In genomic region chr2:156704612-156705011, GRCh38 we compare ENCODE assay signal across 20 cellular contexts.
"Had no signal": no experiment of that assay in that cellular context is flagged by ENCODE, and none has a peak within 500 bp of the region (broad histone marks: within the 10 kb centered on the region; RNA-seq: fewer than 3 reads in every experiment).

No MANE protein-coding gene starts in this region.

- H3K4me1 ChIP-seq: ascending aorta, neural progenitor cell, pancreas had no signal

- H3K4me3 Mint-ChIP-seq: activated T-helper 17 cell treated with anti-CD3 and anti-CD28 coated beads, Interleukin-2, amount 50 U/mL, for 72 hours; endodermal cell; naive B cell; neural progenitor cell; stimulated activated naive B cell treated with anti-CD40 and anti-IgM and Interleukin-4, amounts not matched to agents 10 μg/mL and 1 μg/mL and 100 μg/mL, for 72 hours; T-cell; type B pancreatic cell had no signal

- H3K9ac ChIP-seq: neural progenitor cell had no signal

- H3K36me3 Mint-ChIP-seq: naive B cell; neural progenitor cell; stimulated activated naive B cell treated with anti-CD40 and anti-IgM and Interleukin-4, amounts not matched to agents 10 μg/mL and 1 μg/mL and 100 μg/mL, for 72 hours; T-cell; type B pancreatic cell had no signal

- ATAC-seq: activated T-helper 17 cell treated with anti-CD3 and anti-CD28 coated beads, Interleukin-2, amount 50 U/mL, for 72 hours; pancreas; stimulated activated naive B cell treated with anti-CD40 and anti-IgM and Interleukin-4, amounts not matched to agents 10 μg/mL and 1 μg/mL and 100 μg/mL, for 72 hours; T-cell had no signal

- DNase-seq: activated CD4-positive, CD25-positive, alpha-beta regulatory T cell treated with anti-CD3 and anti-CD28 coated beads, Interleukin-2, amount 50 U/mL, for 72 hours; activated naive CD4-positive, alpha-beta T cell treated with Interleukin-2 at 50 U/mL for 16 hours; activated T-cell treated with anti-CD3 and anti-CD28 coated beads for 4 hours; dorsolateral prefrontal cortex; endodermal cell; hypothalamus; kidney glomerular epithelial cell; naive B cell; pancreas; stimulated activated CD4-positive, alpha-beta T cell treated with anti-CD3 and anti-CD28 coated beads, Interleukin-15, amount 100 ng/mL, for 24 hours; stimulated activated CD4-positive, alpha-beta T cell treated with anti-CD3 and anti-CD28 coated beads, Interleukin-4, amount 100 ng/mL, for 1 hour; stimulated activated naive B cell treated with anti-CD40 and anti-IgM and Interleukin-4, amounts not matched to agents 10 μg/mL and 1 μg/mL and 100 μg/mL, for 72 hours; T-cell; T1000 had no signal

- H3K9me3 ChIP-seq: ascending aorta, pancreas had no signal

- H3K27ac Mint-ChIP-seq: activated T-helper 17 cell treated with anti-CD3 and anti-CD28 coated beads, Interleukin-2, amount 50 U/mL, for 72 hours; endodermal cell; naive B cell; neural progenitor cell; stimulated activated naive B cell treated with anti-CD40 and anti-IgM and Interleukin-4, amounts not matched to agents 10 μg/mL and 1 μg/mL and 100 μg/mL, for 72 hours; T-cell; type B pancreatic cell had no signal

- H3K4me1 Mint-ChIP-seq: activated T-helper 17 cell treated with anti-CD3 and anti-CD28 coated beads, Interleukin-2, amount 50 U/mL, for 72 hours; naive B cell; neural progenitor cell; stimulated activated naive B cell treated with anti-CD40 and anti-IgM and Interleukin-4, amounts not matched to agents 10 μg/mL and 1 μg/mL and 100 μg/mL, for 72 hours; T-cell had no signal

- H3K9me3 Mint-ChIP-seq: activated T-helper 17 cell treated with anti-CD3 and anti-CD28 coated beads, Interleukin-2, amount 50 U/mL, for 72 hours; endodermal cell; naive B cell; neural progenitor cell; stimulated activated naive B cell treated with anti-CD40 and anti-IgM and Interleukin-4, amounts not matched to agents 10 μg/mL and 1 μg/mL and 100 μg/mL, for 72 hours; T-cell; type B pancreatic cell had no signal

- H3K4me3 ChIP-seq: ascending aorta, dorsolateral prefrontal cortex, lung, neural progenitor cell, pancreas, skin epidermis had no signal

- H3K27ac ChIP-seq: ascending aorta, dorsolateral prefrontal cortex, neural progenitor cell, pancreas, skin epidermis had no signal

- H3K36me3 ChIP-seq: ascending aorta, neural progenitor cell, pancreas had no signal

- H2AFZ ChIP-seq: neural progenitor cell had no signal

- H3K27me3 ChIP-seq: ascending aorta, neural progenitor cell, pancreas had no signal

- H3K4me2 ChIP-seq: neural progenitor cell had no signal

- H3K27me3 Mint-ChIP-seq: stimulated activated naive B cell treated with anti-CD40 and anti-IgM and Interleukin-4, amounts not matched to agents 10 μg/mL and 1 μg/mL and 100 μg/mL, for 72 hours; type B pancreatic cell had no signal
